10 cellular contexts compared by ENCODE assay signal in the genomic region with DNA sequence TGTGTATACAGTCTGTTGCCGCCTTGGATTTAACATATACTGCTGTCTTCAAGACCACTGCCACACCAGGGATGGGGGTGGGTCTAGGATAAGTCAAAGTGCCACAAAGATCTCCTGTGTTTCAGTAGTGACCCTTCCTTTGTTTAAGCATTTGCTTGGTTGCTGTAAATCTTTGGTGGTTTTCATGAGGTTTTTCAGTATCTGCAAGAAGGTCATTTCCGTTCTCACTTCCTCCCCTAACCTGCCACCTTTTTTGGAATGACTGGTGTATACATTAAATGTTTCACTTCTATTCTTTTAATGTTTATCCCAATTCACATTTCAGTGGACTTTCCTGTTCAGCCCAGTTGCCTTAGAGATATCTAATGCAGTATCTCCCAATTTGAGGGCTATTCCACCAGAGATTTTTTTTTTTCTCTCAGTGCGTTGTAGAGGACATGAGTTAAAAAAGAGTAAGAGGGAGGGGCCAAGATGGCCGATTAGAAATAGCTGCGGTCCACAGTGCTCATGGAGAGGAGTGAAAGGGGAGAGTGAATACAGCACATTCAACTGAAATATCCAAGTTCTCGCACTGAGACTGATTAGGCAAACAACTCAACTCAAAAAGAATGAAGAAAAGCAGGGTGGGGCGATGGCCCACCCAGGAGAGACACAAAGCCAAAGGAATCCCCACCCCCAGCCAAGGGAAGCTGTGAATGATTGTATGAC. TPM values are rescaled to one million over a fixed set of nuclear protein-coding genes. Genes with fewer than 3 reads are reported as not detected.
DNase-seq lines count a peak whose midpoint lies in the region; ATAC-seq and TF ChIP-seq lines count a peak whose summit lies in the region.
"Had no signal": no experiment of that assay in that cellular context is flagged by ENCODE, and none has a peak within 500 bp of the region (broad histone marks: within the 10 kb centered on the region; RNA-seq: fewer than 3 reads in every experiment).

No MANE protein-coding gene starts in this region.

- H3K27ac ChIP-seq in spleen (no peak overlapping the region), SJCRH30 (no peak overlapping the region), caudate nucleus (ENCODE audit: low read depth, low read length) (no peak overlapping the region)

- no peak for DNase-seq in activated naive CD8-positive, alpha-beta T cell treated with anti-CD3 and anti-CD28 coated beads, Interleukin-2, amount 50 U/mL, for 24 hours
- DNase-seq in spleen (no peak), SJCRH30 (no peak), caudate nucleus (lab: John Stamatoyannopoulos, UW) (no peak), NCI-H82 treated with DMSO at 0.1 percent for 48 hours (lab: John Stamatoyannopoulos, UW; ENCODE audit: unreplicated experiment) (no peak)
- DNase-seq: effector memory CD4-positive, alpha-beta T cell; stimulated activated CD4-positive, alpha-beta T cell treated with anti-CD3 and anti-CD28 coated beads, Interleukin-4, amount 100 ng/mL, for 24 hours had no signal

- H3K4me1 Mint-ChIP-seq in activated naive CD8-positive, alpha-beta T cell treated with anti-CD3 and anti-CD28 coated beads, Interleukin-2, amount 50 U/mL, for 24 hours, result peaks cover 32% of the 10 kb centered on the region

- no peaks in the 10 kb centered on the region for H3K27me3 Mint-ChIP-seq in activated naive CD8-positive, alpha-beta T cell treated with anti-CD3 and anti-CD28 coated beads, Interleukin-2, amount 50 U/mL, for 24 hours

- H3K4me3 ChIP-seq in spleen (no peak overlapping the region), SJCRH30 (no peak overlapping the region)

- 86 to 91% (median 88%) methylated on average over 7 of the region's 7 CpGs for WGBS in spleen, 5 donors

- H3K9me3 ChIP-seq in spleen (no peaks in the 10 kb centered on the region), SJCRH30 (replicated peaks) (no peaks in the 10 kb centered on the region; the same call in none of the 2 replicates)

- peaks cover 0 to 77% (median 30%) of the 10 kb centered on the region in 6 donors for H3K36me3 ChIP-seq in spleen
- H3K36me3 ChIP-seq in SJCRH30, result peaks cover 81% of the 10 kb centered on the region

- peak overlapping the region; percentile 14 for H3K27ac Mint-ChIP-seq in activated naive CD8-positive, alpha-beta T cell treated with anti-CD3 and anti-CD28 coated beads, Interleukin-2, amount 50 U/mL, for 24 hours

- peak; percentile 89 for ATAC-seq in GM18519 (IDR thresholded peaks at IDR 0.05; ENCODE audit: low FRiP score, unreplicated experiment)
- ATAC-seq in GM21367 (IDR thresholded peaks at IDR 0.05; ENCODE audit: unreplicated experiment), result peak; percentile 88
- peak; percentile 92 for ATAC-seq in HG03108 (IDR thresholded peaks at IDR 0.05; ENCODE audit: unreplicated experiment)
- peak; percentile 49 for ATAC-seq in activated naive CD8-positive, alpha-beta T cell treated with anti-CD3 and anti-CD28 coated beads, Interleukin-2, amount 50 U/mL, for 24 hours

- H3K4me3 Mint-ChIP-seq in activated naive CD8-positive, alpha-beta T cell treated with anti-CD3 and anti-CD28 coated beads, Interleukin-2, amount 50 U/mL, for 24 hours, result no peak overlapping the region

- H3K27me3 ChIP-seq in spleen (replicated peaks in 1 of 7) (no peaks in the 10 kb centered on the region), SJCRH30 (no peaks in the 10 kb centered on the region)

- no peaks in the 10 kb centered on the region for H3K9me3 Mint-ChIP-seq in activated naive CD8-positive, alpha-beta T cell treated with anti-CD3 and anti-CD28 coated beads, Interleukin-2, amount 50 U/mL, for 24 hours

- H3K4me1 ChIP-seq in spleen, result peaks cover 0 to 45% (median 30%) of the 10 kb centered on the region in 6 donors
- no peaks in the 10 kb centered on the region for H3K4me1 ChIP-seq in SJCRH30

- intact Hi-C loops in spleen (cut with DNase I; ENCODE audit: low total_unique reads), result no loop called here

- H3K36me3 Mint-ChIP-seq in activated naive CD8-positive, alpha-beta T cell treated with anti-CD3 and anti-CD28 coated beads, Interleukin-2, amount 50 U/mL, for 24 hours (ENCODE audit: low read depth), result peaks cover 55% of the 10 kb centered on the region

- TF ChIP-seq CTCF in spleen (IDR thresholded peaks at IDR 0.05 in 8 of 11, conservative IDR thresholded peaks at IDR 0.05 in 3 of 11), result no peak

- no peak for TF ChIP-seq POLR2A in spleen (IDR thresholded peaks at IDR 0.05)

RNA-seq across cellular contexts. Expression of gene USP47, which starts 43.2 kb away (rescaled TPM):
- 10 to 100 TPM; 38.4 to 80.8 (median 54.5) TPM for total RNA-seq in spleen
- 10 to 100 TPM; 13.7 to 17.6 (median 16.5) TPM for polyA plus RNA-seq in spleen
- 82.1 and 98.7 TPM in 2 replicates for total RNA-seq in SJCRH30 (2014; rRNA removed; shearing (Covaris generic))
